ENCODE assay signal across 2 cellular contexts in genomic region chr21:45262616-45263015, GRCh38.
TF ChIP-seq lines count a peak whose summit lies in the region.

No MANE protein-coding gene starts in this region.

TF ChIP-seq in liver, 16 proteins besides CTCF, POLR2A, EP300 and RAD21:
- TF ChIP-seq REST (IDR thresholded peaks at IDR 0.05) (no peak), JUND (IDR thresholded peaks at IDR 0.05) (peak in 1 of 2 donors; percentile 2)

TF ChIP-seq in HepG2, 621 proteins besides CTCF, POLR2A, EP300 and RAD21:
- TF ChIP-seq CREB3 (CRISPR knock-in tag; IDR thresholded peaks at IDR 0.05) (no peak), PLSCR1 (CRISPR knock-in tag; IDR thresholded peaks at IDR 0.05; ENCODE audit: borderline replicate concordance) (no peak), ISL2 (CRISPR knock-in tag; IDR thresholded peaks at IDR 0.05) (no peak), IRF9 (CRISPR knock-in tag; IDR thresholded peaks at IDR 0.05; ENCODE audit: borderline replicate concordance) (no peak), ESRRA (CRISPR knock-in tag; IDR thresholded peaks at IDR 0.05; ENCODE audit: low read depth) (no peak), U2AF2 (IDR thresholded peaks at IDR 0.05; ENCODE audit: low read depth, low read length) (no peak), DPF2 (CRISPR knock-in tag; IDR thresholded peaks at IDR 0.05; ENCODE audit: borderline replicate concordance, low read depth) (no peak), ZNF318 (CRISPR knock-in tag; IDR thresholded peaks at IDR 0.05) (no peak), JUNB (CRISPR knock-in tag; IDR thresholded peaks at IDR 0.05; ENCODE audit: borderline replicate concordance) (no peak), RARA (CRISPR knock-in tag; IDR thresholded peaks at IDR 0.05) (no peak), KDM1A (CRISPR knock-in tag; IDR thresholded peaks at IDR 0.05) (no peak), POLR2AphosphoS2 (IDR thresholded peaks at IDR 0.05; ENCODE audit: low read depth, low read length) (no peak), CHCHD3 (CRISPR knock-in tag; IDR thresholded peaks at IDR 0.05) (no peak)
TF ChIP-seq in HepG2: peak in this region for 0.
